In genomic region chr12:100706029-100706428, GRCh38 we compare ENCODE assay signal across 13 cellular contexts.
A peak's percentile ranks its signal among the peaks of the same experiment; 100 is the strongest.
DNase-seq lines count a peak whose midpoint lies in the region; ATAC-seq and TF ChIP-seq lines count a peak whose summit lies in the region.
"Had no signal": no experiment of that assay in that cellular context is flagged by ENCODE, and none has a peak within 500 bp of the region (broad histone marks: within the 10 kb centered on the region; RNA-seq: fewer than 3 reads in every experiment).

No MANE protein-coding gene starts in this region.

- H3K9me3 ChIP-seq in MG63 (no peaks in the 10 kb centered on the region), RWPE2 (ENCODE audit: severe bottlenecking) (no peaks in the 10 kb centered on the region), hepatocyte (ENCODE audit: low read depth) (no peaks in the 10 kb centered on the region)
- H3K9me3 ChIP-seq: left ventricle myocardium inferior, spleen, testis had no signal

- no peaks in the 10 kb centered on the region for H3K36me3 Mint-ChIP-seq in T-cell

- peaks cover 4 to 8% of the 10 kb centered on the region in 2 donors for H3K27me3 Mint-ChIP-seq in T-cell

- H3K27ac Mint-ChIP-seq in T-cell = no peak overlapping the region
- H3K27ac Mint-ChIP-seq: activated CD4-positive, alpha-beta T cell treated with anti-CD3 and anti-CD28 coated beads for 36 hours; dendritic cell treated with granulocyte-macrophage colony-stimulating factor and Interleukin-4, amounts not matched to agents 40 ng/mL and 50 ng/mL, for 4 days had no signal

- H3K9me2 ChIP-seq in hepatocyte (replicated peaks; ENCODE audit: insufficient read depth) = no peaks in the 10 kb centered on the region

- H3K4me1 ChIP-seq in RWPE2 (ENCODE audit: insufficient read depth, poor library complexity, severe bottlenecking) (peaks cover 11% of the 10 kb centered on the region), hepatocyte (ENCODE audit: insufficient read depth) (no peaks in the 10 kb centered on the region)
- H3K4me1 ChIP-seq: left ventricle myocardium inferior, spleen, testis had no signal

- no peak for TF ChIP-seq CTCF in AG10803 (conservative IDR thresholded peaks at IDR 0.05; ENCODE audit: low read length)
- no peak for TF ChIP-seq CTCF in RWPE2 (IDR thresholded peaks at IDR 0.05; ENCODE audit: poor library complexity, severe bottlenecking)
- TF ChIP-seq CTCF in hepatocyte (IDR thresholded peaks at IDR 0.05; ENCODE audit: poor library complexity) = no peak
- no peak for TF ChIP-seq CTCF in GM20000 (IDR thresholded peaks at IDR 0.05; ENCODE audit: extremely low read depth, missing control alignments)

- H3K9me3 Mint-ChIP-seq in T-cell = peaks cover 0 to 3% (median 0%) of the 10 kb centered on the region in 3 donors
- H3K9me3 Mint-ChIP-seq: dendritic cell treated with granulocyte-macrophage colony-stimulating factor and Interleukin-4, amounts not matched to agents 40 ng/mL and 50 ng/mL, for 4 days had no signal

- H3K4me3 Mint-ChIP-seq in T-cell = no peak overlapping the region
- H3K4me3 Mint-ChIP-seq: activated CD4-positive, alpha-beta T cell treated with anti-CD3 and anti-CD28 coated beads for 36 hours; dendritic cell treated with granulocyte-macrophage colony-stimulating factor and Interleukin-4, amounts not matched to agents 40 ng/mL and 50 ng/mL, for 4 days had no signal

- no peak overlapping the region for H2AFZ ChIP-seq in hepatocyte

- H3K27ac ChIP-seq in RWPE2 (ENCODE audit: poor library complexity, severe bottlenecking) (peak overlapping the region; percentile 23), hepatocyte (no peak overlapping the region)
- H3K27ac ChIP-seq: left ventricle myocardium inferior, spleen, testis had no signal

- POLR2A ChIA-PET in T-cell (lab: Charles Lee) = no interaction called here

- DNase-seq in AG10803 (ENCODE audit: low read depth) (peak; percentile 87), MG63 (peak; percentile 26), RWPE2 (ENCODE audit: low spot score) (peak; percentile 44), hepatocyte (ENCODE audit: low spot score) (peak; percentile 21), GM20000 (ENCODE audit: low spot score) (no peak), T-cell (no peak), SIG-M5 (lab: John Stamatoyannopoulos, UW) (no peak), SKM-1 (lab: John Stamatoyannopoulos, UW; ENCODE audit: unreplicated experiment) (no peak)
- DNase-seq: activated CD4-positive, alpha-beta T cell treated with anti-CD3 and anti-CD28 coated beads for 36 hours; left ventricle myocardium inferior; spleen; testis had no signal

- WGBS in hepatocyte (ENCODE audit: low lambda C conversion rate, missing lambda C conversion rate) = 74% methylated on average over 3 of the region's 3 CpGs

- no peak overlapping the region for H3K4me3 ChIP-seq in AG10803 (ENCODE audit: low read length)
- no peak overlapping the region for H3K4me3 ChIP-seq in MG63
- H3K4me3 ChIP-seq in RWPE2 (ENCODE audit: severe bottlenecking) = no peak overlapping the region
- no peak overlapping the region for H3K4me3 ChIP-seq in hepatocyte
- H3K4me3 ChIP-seq: left ventricle myocardium inferior, spleen, testis had no signal

- CTCF ChIA-PET in T-cell (lab: Charles Lee) = no interaction called here

- no peaks in the 10 kb centered on the region for H4K20me1 ChIP-seq in hepatocyte (ENCODE audit: insufficient read depth, poor library complexity, severe bottlenecking)

- H3K27me3 ChIP-seq in MG63 = no peaks in the 10 kb centered on the region
- H3K27me3 ChIP-seq in RWPE2 (ENCODE audit: insufficient read depth, poor library complexity, severe bottlenecking) = no peaks in the 10 kb centered on the region
- no peaks in the 10 kb centered on the region for H3K27me3 ChIP-seq in hepatocyte
- H3K27me3 ChIP-seq: spleen, testis had no signal

- no peaks in the 10 kb centered on the region for H3K4me1 Mint-ChIP-seq in T-cell
- H3K4me1 Mint-ChIP-seq: activated CD4-positive, alpha-beta T cell treated with anti-CD3 and anti-CD28 coated beads for 36 hours had no signal

- peak; percentile 97 for ATAC-seq in RWPE2 (ENCODE audit: low read depth)
- ATAC-seq in T-cell (replicated peaks in 1 of 4) = no peak
- ATAC-seq: activated CD4-positive, alpha-beta T cell treated with anti-CD3 and anti-CD28 coated beads for 36 hours had no signal

- no peak overlapping the region for H3K4me2 ChIP-seq in hepatocyte

- H3K36me3 ChIP-seq in MG63 = no peaks in the 10 kb centered on the region
- no peaks in the 10 kb centered on the region for H3K36me3 ChIP-seq in RWPE2 (ENCODE audit: low read depth)
- no peaks in the 10 kb centered on the region for H3K36me3 ChIP-seq in hepatocyte (replicated peaks; ENCODE audit: insufficient read depth, low read depth)
- H3K36me3 ChIP-seq: left ventricle myocardium inferior, spleen had no signal

- no peaks in the 10 kb centered on the region for H3K79me2 ChIP-seq in hepatocyte

Comparison
In these comparisons a context has a peak if more than half of its experiments do, and no peak if none do; other contexts are left out.
1. DNase-seq: peak in AG10803 (single experiment), MG63 (single experiment), RWPE2 (single experiment) and hepatocyte (single experiment); none in GM20000 (single experiment), T-cell (0 of 34), SIG-M5 (single experiment) and SKM-1 (single experiment).